In genomic region chr14:23556700-23557440, GRCh38 we compare ENCODE assay signal across 8 cellular contexts. TPM values are rescaled to one million over a fixed set of nuclear protein-coding genes. Genes with fewer than 3 reads are reported as not detected.
A peak's percentile ranks its signal among the peaks of the same experiment; 100 is the strongest.
DNase-seq lines count a peak whose midpoint lies in the region; ATAC-seq and TF ChIP-seq lines count a peak whose summit lies in the region.

No MANE protein-coding gene starts in this region.

- H3K27me3 Mint-ChIP-seq in stimulated activated naive CD8-positive, alpha-beta T cell treated with anti-CD3 and anti-CD28 coated beads, Interleukin-15, amount 100 ng/mL, for 72 hours, result no peaks in the 10 kb centered on the region

- no peak for TF ChIP-seq CTCF in WI38 (IDR thresholded peaks at IDR 0.05; ENCODE audit: low read depth, low read length)

- no peaks in the 10 kb centered on the region for H3K27me3 ChIP-seq in iPS DF 6.9 (ENCODE audit: control insufficient read depth, insufficient read depth, low read length)

- H3K36me3 ChIP-seq in iPS DF 6.9 (ENCODE audit: control insufficient read depth, insufficient read depth, low read length), result 0 out of 2 replicates have a peak, but pooled peaks cover 9% of the 10 kb centered on the region

- H3K9me3 Mint-ChIP-seq in stimulated activated naive CD8-positive, alpha-beta T cell treated with anti-CD3 and anti-CD28 coated beads, Interleukin-15, amount 100 ng/mL, for 72 hours, result no peaks in the 10 kb centered on the region

- H3K4me1 ChIP-seq in iPS DF 6.9 (ENCODE audit: control insufficient read depth, insufficient read depth, low read length), result peaks cover 5% of the 10 kb centered on the region

- peaks cover 70% of the 10 kb centered on the region for H3K4me1 Mint-ChIP-seq in stimulated activated naive CD8-positive, alpha-beta T cell treated with anti-CD3 and anti-CD28 coated beads, Interleukin-15, amount 100 ng/mL, for 72 hours

- DNase-seq in SIG-M5 treated with dmso at 0.1 percent for 504 hours (lab: John Stamatoyannopoulos, UW; ENCODE audit: unreplicated experiment) (peak; percentile 42), SIG-M5 (lab: John Stamatoyannopoulos, UW) (no peak), iPS DF 6.9 (ENCODE audit: low read depth, low spot score) (no peak), left lobe of liver (ENCODE audit: low spot score) (no peak), DMS153 treated with DMSO at 0.1 percent for 48 hours (lab: John Stamatoyannopoulos, UW; ENCODE audit: unreplicated experiment) (no peak)
- no peak for DNase-seq in stimulated activated naive CD8-positive, alpha-beta T cell treated with anti-CD3 and anti-CD28 coated beads, Interleukin-15, amount 100 ng/mL, for 72 hours

- peak overlapping the region; percentile 86 for H3K4me3 ChIP-seq in WI38 (ENCODE audit: low read depth, low read length)
- H3K4me3 ChIP-seq in iPS DF 6.9 (ENCODE audit: low read length), result peak overlapping the region; percentile 73; the same call in 1 of the 2 replicates

- no peaks in the 10 kb centered on the region for H3K9me3 ChIP-seq in iPS DF 6.9 (ENCODE audit: control insufficient read depth, insufficient read depth, low read length)

- H3K27ac ChIP-seq in iPS DF 6.9 (ENCODE audit: low read length), result no peak overlapping the region

- WGBS in iPS DF 6.9 (ENCODE audit: insufficient coverage, insufficient read length), result no CpG with 5 or more reads among the region's 17 CpGs

- H3K27ac Mint-ChIP-seq in stimulated activated naive CD8-positive, alpha-beta T cell treated with anti-CD3 and anti-CD28 coated beads, Interleukin-15, amount 100 ng/mL, for 72 hours, result peak overlapping the region; percentile 90 to 95

- no peak for ATAC-seq in stimulated activated naive CD8-positive, alpha-beta T cell treated with anti-CD3 and anti-CD28 coated beads, Interleukin-15, amount 100 ng/mL, for 72 hours
- ATAC-seq in left lobe of liver (no peak), GM19463 (IDR thresholded peaks at IDR 0.05; ENCODE audit: unreplicated experiment) (no peak)

- H3K4me3 Mint-ChIP-seq in stimulated activated naive CD8-positive, alpha-beta T cell treated with anti-CD3 and anti-CD28 coated beads, Interleukin-15, amount 100 ng/mL, for 72 hours, result peak overlapping the region; percentile 97 to 98

RNA-seq across cellular contexts. Expression of gene THTPA, which starts 0.8 kb away (rescaled TPM):
- total RNA-seq in left lobe of liver, result 11.1 TPM

RNA-seq across cellular contexts. Expression of gene ZFHX2, which starts 5.3 kb away (rescaled TPM):
- total RNA-seq in left lobe of liver, result 0.81 TPM

RNA-seq across cellular contexts. Expression of gene AP1G2, which starts 10.7 kb away (rescaled TPM):
- 19.3 TPM for total RNA-seq in left lobe of liver

RNA-seq across cellular contexts. Expression of gene JPH4, which starts 21.7 kb away (rescaled TPM):
- total RNA-seq in left lobe of liver, result 0.10 TPM
